Comparison of ENCODE assay signal across 13 cellular contexts in genomic region chr7:129222064-129222463, GRCh38. TPM values are rescaled to one million over a fixed set of nuclear protein-coding genes. Genes with fewer than 3 reads are reported as not detected.
DNase-seq lines count a peak whose midpoint lies in the region; ATAC-seq and TF ChIP-seq lines count a peak whose summit lies in the region.
"Had no signal": no experiment of that assay in that cellular context is flagged by ENCODE, and none has a peak within 500 bp of the region (broad histone marks: within the 10 kb centered on the region; RNA-seq: fewer than 3 reads in every experiment).

No MANE protein-coding gene starts in this region.

- BruUV-seq in PC-3 (replicated peaks; lab: Mats Ljungman, UMichigan): no TSS peak

- DNase-seq in CD4-positive, CD25-positive, alpha-beta regulatory T cell: peak in 1 of 3 donors; percentile 35
- no peak for DNase-seq in HFFc6
- peak in 2 of 34 experiments; percentile 7 to 10 for DNase-seq in T-cell
- no peak for DNase-seq in glutamatergic neuron
- DNase-seq in NCI-H510A (lab: John Stamatoyannopoulos, UW): no peak
- no peak for DNase-seq in PC-3
- no peak for DNase-seq in GM23338 (ENCODE audit: low spot score)
- no peak for DNase-seq in left cardiac atrium
- DNase-seq: activated naive CD4-positive, alpha-beta T cell; hippocampal formation; NK-92 treated with Interleukin-12 subunit alpha and Interleukin-12 subunit beta, amount 100 ng/mL, for 24 hours; stimulated activated CD8-positive, alpha-beta memory T cell treated with anti-CD3 and anti-CD28 coated beads, Interleukin-4, amount 100 ng/mL, for 48 hours had no signal

- H3K4me1 ChIP-seq in CD4-positive, CD25-positive, alpha-beta regulatory T cell (ENCODE audit: control insufficient read depth, insufficient read depth, low read length, poor library complexity, severe bottlenecking): peaks cover 17% of the 10 kb centered on the region
- H3K4me1 ChIP-seq in PC-3 (ENCODE audit: insufficient read depth, low read length): peaks cover 20% of the 10 kb centered on the region
- peaks cover 11% of the 10 kb centered on the region for H3K4me1 ChIP-seq in GM23338 (ENCODE audit: insufficient read depth)

- POLR2A ChIA-PET in T-cell (lab: Charles Lee) (interaction anchor here in 1 of 2 donors (0.5 kb wide), 1 partner anchor 556 kb away, joined by 4 read pairs; no protein-coding TSS in a partner anchor), PC-3 (lab: Charles Lee; ENCODE audit: unreplicated experiment) (no interaction called here)

- H3K36me3 Mint-ChIP-seq in CD4-positive, CD25-positive, alpha-beta regulatory T cell: no peaks in the 10 kb centered on the region
- no peaks in the 10 kb centered on the region for H3K36me3 Mint-ChIP-seq in HFFc6 (ENCODE audit: low read depth)
- H3K36me3 Mint-ChIP-seq in T-cell: no peaks in the 10 kb centered on the region
- no peaks in the 10 kb centered on the region for H3K36me3 Mint-ChIP-seq in glutamatergic neuron (ENCODE audit: unreplicated experiment)
- peaks cover 3% of the 10 kb centered on the region for H3K36me3 Mint-ChIP-seq in GM23338 (ENCODE audit: low read depth)

- no peaks in the 10 kb centered on the region for H3K36me3 ChIP-seq in CD4-positive, CD25-positive, alpha-beta regulatory T cell (ENCODE audit: control insufficient read depth, insufficient read depth, low read length)
- H3K36me3 ChIP-seq in PC-3 (ENCODE audit: low read depth, low read length): no peaks in the 10 kb centered on the region
- H3K36me3 ChIP-seq in GM23338 (ENCODE audit: insufficient read depth): no peaks in the 10 kb centered on the region

- CTCF ChIA-PET in T-cell (lab: Charles Lee): interaction anchor here (0.6 to 1.3 kb wide), 5 partner anchors 50 to 359 kb away, joined by 3 to 8 read pairs (median 7); partner anchors contain the start of gene ATP6V1F (in 1 of the 2)
- CTCF ChIA-PET in PC-3 (lab: Charles Lee): no interaction called here

- no peak for ATAC-seq in CD4-positive, CD25-positive, alpha-beta regulatory T cell (ENCODE audit: low read depth in 2 of 2)
- ATAC-seq in T-cell (replicated peaks in 1 of 4) (no peak), PC-3 (no peak), GM23338 (no peak), left cardiac atrium (no peak)

- H3K4me2 ChIP-seq in PC-3 (ENCODE audit: low read length): no peak overlapping the region
- H3K4me2 ChIP-seq in GM23338: no peak overlapping the region
- H3K4me2 ChIP-seq: KMS-11 had no signal

- H3F3A ChIP-seq in PC-3 (ENCODE audit: low read length, unreplicated experiment): no peaks in the 10 kb centered on the region
- 0 out of 2 replicates have a peak, but pooled peaks cover 2% of the 10 kb centered on the region for H3F3A ChIP-seq in GM23338 (replicated peaks; ENCODE audit: low read depth)

- no peaks in the 10 kb centered on the region for H3K9me3 Mint-ChIP-seq in CD4-positive, CD25-positive, alpha-beta regulatory T cell
- H3K9me3 Mint-ChIP-seq in HFFc6 (no peaks in the 10 kb centered on the region), T-cell (no peaks in the 10 kb centered on the region), glutamatergic neuron (ENCODE audit: unreplicated experiment) (peaks cover 9% of the 10 kb centered on the region), GM23338 (peaks cover 3% of the 10 kb centered on the region)

- no peak overlapping the region for H3K27ac ChIP-seq in CD4-positive, CD25-positive, alpha-beta regulatory T cell (ENCODE audit: insufficient read depth, low read length, poor library complexity, severe bottlenecking)
- H3K27ac ChIP-seq in PC-3 (ENCODE audit: low read length) (no peak overlapping the region), GM23338 (ENCODE audit: low read depth) (no peak overlapping the region)
- H3K27ac ChIP-seq: KMS-11 had no signal

- no peak overlapping the region; the same call in 1 of the 2 replicates for H2AFZ ChIP-seq in PC-3 (ENCODE audit: low read length)
- H2AFZ ChIP-seq in GM23338: no peak overlapping the region

- intact Hi-C loops in PC-3 (cut with micrococcal nuclease): no loop called here
- intact Hi-C loops in left cardiac atrium (cut with DNase I): no loop called here

- H4K20me1 ChIP-seq in PC-3 (ENCODE audit: low read length) (no peaks in the 10 kb centered on the region), GM23338 (replicated peaks; ENCODE audit: insufficient read depth) (peaks cover 7% of the 10 kb centered on the region; the same call in 1 of the 2 replicates)

- TF ChIP-seq CTCF in HFFc6 (IDR thresholded peaks at IDR 0.05) (no peak), glutamatergic neuron (IDR thresholded peaks at IDR 0.05; ENCODE audit: partially characterized antibody, unreplicated experiment) (no peak), PC-3 (conservative IDR thresholded peaks at IDR 0.05; ENCODE audit: low read depth, low read length) (no peak), GM23338 (conservative IDR thresholded peaks at IDR 0.05; ENCODE audit: low read depth in 2 of 2) (no peak)

- H3K27me3 Mint-ChIP-seq in CD4-positive, CD25-positive, alpha-beta regulatory T cell: peaks cover 11% of the 10 kb centered on the region
- H3K27me3 Mint-ChIP-seq in HFFc6 (ENCODE audit: insufficient read depth) (peaks cover 3% of the 10 kb centered on the region), T-cell (peaks cover 0 to 2% of the 10 kb centered on the region in 2 donors), glutamatergic neuron (ENCODE audit: unreplicated experiment) (peaks cover 4% of the 10 kb centered on the region), GM23338 (ENCODE audit: insufficient read depth, low read depth, poor library complexity) (peaks cover 10% of the 10 kb centered on the region)

- peaks cover 8 to 37% (median 26%) of the 10 kb centered on the region in 4 donors for H3K4me1 Mint-ChIP-seq in CD4-positive, CD25-positive, alpha-beta regulatory T cell
- H3K4me1 Mint-ChIP-seq in HFFc6 (ENCODE audit: low read depth): peaks cover 24% of the 10 kb centered on the region
- peaks cover 33 to 41% (median 34%) of the 10 kb centered on the region in 3 donors for H3K4me1 Mint-ChIP-seq in T-cell
- H3K4me1 Mint-ChIP-seq in glutamatergic neuron (ENCODE audit: low read depth, unreplicated experiment): peaks cover 14% of the 10 kb centered on the region
- H3K4me1 Mint-ChIP-seq in GM23338: peaks cover 17% of the 10 kb centered on the region

- peak overlapping the region; percentile 49 for H3K4me3 ChIP-seq in CD4-positive, CD25-positive, alpha-beta regulatory T cell (ENCODE audit: low read depth, low read length)
- H3K4me3 ChIP-seq in PC-3 (ENCODE audit: low read length): no peak overlapping the region
- H3K4me3 ChIP-seq in GM23338: no peak overlapping the region

- no peaks in the 10 kb centered on the region for H3K9me3 ChIP-seq in CD4-positive, CD25-positive, alpha-beta regulatory T cell (ENCODE audit: control insufficient read depth in 2 of 2, low read length in 2 of 2)
- H3K9me3 ChIP-seq in PC-3 (ENCODE audit: low read length): no peaks in the 10 kb centered on the region

- H3K9me2 ChIP-seq in PC-3 (replicated peaks; ENCODE audit: low read length): no peaks in the 10 kb centered on the region
- H3K9me2 ChIP-seq in GM23338 (ENCODE audit: insufficient read depth): no peaks in the 10 kb centered on the region

- H3K27ac Mint-ChIP-seq in CD4-positive, CD25-positive, alpha-beta regulatory T cell: peak overlapping the region in 2 of 3 donors; percentile 52 to 89
- no peak overlapping the region for H3K27ac Mint-ChIP-seq in HFFc6
- peak overlapping the region; percentile 89 to 93 for H3K27ac Mint-ChIP-seq in T-cell
- no peak overlapping the region for H3K27ac Mint-ChIP-seq in glutamatergic neuron (ENCODE audit: unreplicated experiment)
- H3K27ac Mint-ChIP-seq in GM23338: no peak overlapping the region

- H3K79me2 ChIP-seq in PC-3 (ENCODE audit: low read length): peaks cover 19% of the 10 kb centered on the region
- peaks cover 12% of the 10 kb centered on the region for H3K79me2 ChIP-seq in GM23338 (replicated peaks; ENCODE audit: insufficient read depth)

- no peak overlapping the region for H3K9ac ChIP-seq in PC-3 (ENCODE audit: low read length)
- H3K9ac ChIP-seq: KMS-11 had no signal

- peak overlapping the region; percentile 59 to 69 (median 64) for H3K4me3 Mint-ChIP-seq in CD4-positive, CD25-positive, alpha-beta regulatory T cell
- H3K4me3 Mint-ChIP-seq in HFFc6 (peak overlapping the region; percentile 16; the same call in 1 of the 2 replicates), T-cell (peak overlapping the region; percentile 43 to 80 (median 54)), glutamatergic neuron (ENCODE audit: unreplicated experiment) (peak overlapping the region; percentile 21), GM23338 (no peak overlapping the region)

- no peaks in the 10 kb centered on the region for H3K27me3 ChIP-seq in CD4-positive, CD25-positive, alpha-beta regulatory T cell (ENCODE audit: control insufficient read depth, insufficient read depth, low read length)
- H3K27me3 ChIP-seq in PC-3 (ENCODE audit: low read length): no peaks in the 10 kb centered on the region
- H3K27me3 ChIP-seq in GM23338 (ENCODE audit: insufficient read depth): no peaks in the 10 kb centered on the region

RNA-seq across cellular contexts. Expression of gene AHCYL2, which starts 2.8 kb away (rescaled TPM):
- 18.5 TPM for total RNA-seq in CD4-positive, CD25-positive, alpha-beta regulatory T cell
- 1 to 10 TPM; 6.2 to 10.0 (median 7.3) TPM for polyA plus RNA-seq in CD4-positive, CD25-positive, alpha-beta regulatory T cell
- 10 to 100 TPM in 1 of 6 experiments, 1 to 10 TPM in 5; 6.8 to 12.4 (median 8.8) TPM for total RNA-seq in HFFc6 (2021; fragmentation: NEBNext Ultra II Directional; extraction: Animal tissue kit (Norgen Biotek cat#: 25700))
- total RNA-seq in T-cell (10 to 100 TPM; 13.1 to 17.6 (median 15.9) TPM), glutamatergic neuron (ENCODE audit: unreplicated experiment) (16.8 TPM), PC-3 (2014; rRNA removed) (7.9 and 9.2 TPM in 2 replicates), left cardiac atrium (1 to 10 TPM; 5.7 to 6.4 TPM)
- total RNA-seq in GM23338 (2014; rRNA removed; shearing (Covaris generic)): 29.4 and 42.6 TPM in 2 replicates
- polyA plus RNA-seq in GM23338 (2016; fragmentation: Nextera tagmentation; extraction: Ambion mirVana): 7.8 and 9.2 TPM in 2 replicates

RNA-seq across cellular contexts. Expression of gene SMO, which starts 33.6 kb away (rescaled TPM):
- 0.12 TPM for total RNA-seq in CD4-positive, CD25-positive, alpha-beta regulatory T cell
- not detected for polyA plus RNA-seq in CD4-positive, CD25-positive, alpha-beta regulatory T cell
- under 1 TPM; 0.09 to 0.57 (median 0.17) TPM for total RNA-seq in HFFc6 (2021; fragmentation: NEBNext Ultra II Directional; extraction: Animal tissue kit (Norgen Biotek cat#: 25700))
- 1 to 10 TPM in 1 of 5 donors, under 1 TPM in 4; 0.22 to 1.7 (median 0.35) TPM for total RNA-seq in T-cell
- total RNA-seq in glutamatergic neuron (ENCODE audit: unreplicated experiment): 5.9 TPM
- 15.5 and 15.7 TPM in 2 replicates for total RNA-seq in PC-3 (2014; rRNA removed)
- 57.7 and 61.5 TPM in 2 replicates for total RNA-seq in GM23338 (2014; rRNA removed; shearing (Covaris generic))
- 13.1 and 13.9 TPM in 2 replicates for polyA plus RNA-seq in GM23338 (2016; fragmentation: Nextera tagmentation; extraction: Ambion mirVana)
- 1 to 10 TPM; 5.4 to 7.6 TPM for total RNA-seq in left cardiac atrium

Comparison
In these comparisons a context has a peak if more than half of its experiments do, and no peak if none do; other contexts are left out.
1. H3K27ac Mint-ChIP-seq: peak in CD4-positive, CD25-positive, alpha-beta regulatory T cell (2 of 3) and T-cell (2 of 2); none in HFFc6 (single experiment), glutamatergic neuron (single experiment) and GM23338 (single experiment).